ENCODE assay signal across 8 cellular contexts in the genomic region with DNA sequence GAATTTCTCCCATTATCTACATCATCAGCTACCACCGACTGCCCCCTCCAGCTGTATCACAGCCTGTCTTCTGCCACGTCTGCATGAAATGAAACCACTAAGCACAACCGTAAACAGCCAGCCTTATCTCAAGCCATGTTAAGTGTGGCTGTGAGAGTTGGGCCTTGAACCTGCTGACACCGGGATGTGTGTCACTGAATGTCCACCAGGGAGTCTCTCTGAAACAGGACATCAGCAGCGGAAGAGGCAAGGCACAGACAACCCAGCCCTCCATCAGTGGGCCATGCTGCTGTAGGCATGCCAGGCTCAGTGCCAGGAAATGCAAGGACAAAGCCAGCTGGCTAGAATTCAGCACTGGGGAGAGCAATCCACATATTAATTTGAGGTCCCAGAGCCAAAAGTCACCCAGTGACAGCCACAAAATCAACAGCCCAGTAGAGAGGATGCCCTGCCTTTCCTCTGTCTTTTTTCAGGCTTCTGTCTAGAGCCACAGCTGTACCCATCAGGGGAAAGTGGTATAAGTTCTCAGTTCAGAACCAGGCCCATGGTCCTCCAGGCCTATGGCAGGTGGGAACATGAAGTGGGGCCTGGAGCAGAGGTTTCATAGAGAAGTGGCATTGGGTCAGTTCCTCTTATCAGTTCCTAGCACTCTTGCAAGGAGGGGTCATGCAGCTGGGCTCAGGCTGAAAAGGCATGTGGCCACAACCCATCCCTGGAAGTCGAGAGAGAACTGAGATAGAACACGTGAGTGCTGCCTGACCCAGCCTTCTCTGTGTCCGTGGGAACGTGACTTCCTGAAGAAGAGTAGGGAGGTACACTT.
DNase-seq lines count a peak whose midpoint lies in the region; ATAC-seq and TF ChIP-seq lines count a peak whose summit lies in the region.

No MANE protein-coding gene starts in this region.

- TF ChIP-seq CTCF in SK-N-SH (IDR thresholded peaks at IDR 0.05): no peak

- no peaks in the 10 kb centered on the region for H3F3A ChIP-seq in SK-N-SH (replicated peaks; ENCODE audit: insufficient read depth)

- WGBS in SK-N-SH (ENCODE audit: low lambda C conversion rate): 42% methylated on average over 9 of the region's 9 CpGs
- WGBS in aorta, 2 donors: 7% methylated on average over 9 of the region's 9 CpGs

- no peaks in the 10 kb centered on the region for H3K79me2 ChIP-seq in SK-N-SH (ENCODE audit: insufficient read depth)

- intact Hi-C loops in left ventricle myocardium superior (cut with micrococcal nuclease) (no loop called here), aorta (cut with DNase I) (no loop called here)

- CTCF ChIA-PET in SK-N-SH (lab: Yijun Ruan, JAX): interaction anchor here (1.3 kb wide), 1 partner anchor 70 kb away, joined by 3 read pairs; no protein-coding TSS in a partner anchor

- H3K9me3 ChIP-seq in SK-N-SH (no peaks in the 10 kb centered on the region), aorta (ENCODE audit: control insufficient read depth, low read length) (no peaks in the 10 kb centered on the region)

- no peaks in the 10 kb centered on the region for H4K20me1 ChIP-seq in SK-N-SH (ENCODE audit: insufficient read depth)

- H3K4me1 ChIP-seq in SK-N-SH (ENCODE audit: control insufficient read depth in 1 of 2, insufficient read depth in 2 of 2, low read depth in 1 of 2, low read length in 1 of 2) (peaks cover 0 to 11% of the 10 kb centered on the region in 2 experiments; a peak in 1 of 4 replicates), aorta (ENCODE audit: control insufficient read depth in 1 of 2, insufficient read depth in 2 of 2, low read length in 2 of 2) (no peaks in the 10 kb centered on the region)

- H3K36me3 ChIP-seq in SK-N-SH (replicated peaks in 1 of 2; ENCODE audit: control insufficient read depth in 1 of 2, insufficient read depth in 2 of 2, low read length in 1 of 2) (no peaks in the 10 kb centered on the region), aorta (ENCODE audit: control insufficient read depth in 1 of 2, insufficient read depth in 2 of 2, low read length in 1 of 2) (no peaks in the 10 kb centered on the region)

- no peak for TF ChIP-seq EP300 in SK-N-SH (IDR thresholded peaks at IDR 0.05; ENCODE audit: borderline replicate concordance in 1 of 2, low read depth in 1 of 2, low read length in 1 of 2)

- no peak overlapping the region for H3K9ac ChIP-seq in SK-N-SH

- TF ChIP-seq RAD21 in SK-N-SH (IDR thresholded peaks at IDR 0.05; ENCODE audit: low read length): no peak; the same call in 1 of the 2 replicates

- H3K4me3 ChIP-seq in SK-N-SH (ENCODE audit: low read depth in 2 of 2, low read length in 1 of 2) (no peak overlapping the region), aorta (ENCODE audit: low read length in 2 of 2) (no peak overlapping the region)

- H2AFZ ChIP-seq in SK-N-SH (ENCODE audit: low read depth): no peak overlapping the region

- H3K27ac ChIP-seq in SK-N-SH (ENCODE audit: low read depth in 2 of 2, low read length in 1 of 2): peak overlapping the region in 1 of 2 experiments; percentile 62; a peak in 2 of 4 replicates
- H3K27ac ChIP-seq in aorta (ENCODE audit: low read depth in 1 of 2, low read length in 2 of 2): peak overlapping the region in 1 of 2 donors; percentile 59

- ATAC-seq in HG02798 (IDR thresholded peaks at IDR 0.05; ENCODE audit: poor library complexity, unreplicated experiment) (peak; percentile 80), left ventricle myocardium superior (peak; percentile 97), aorta (ENCODE audit: low FRiP score) (peak; percentile 84), HG03097 (IDR thresholded peaks at IDR 0.05; ENCODE audit: low FRiP score, unreplicated experiment) (no peak)

- H3K27me3 ChIP-seq in SK-N-SH (ENCODE audit: insufficient read depth): no peaks in the 10 kb centered on the region
- no peaks in the 10 kb centered on the region for H3K27me3 ChIP-seq in aorta (ENCODE audit: control insufficient read depth in 1 of 2, insufficient read depth in 2 of 2, low read length in 1 of 2)

- POLR2A ChIA-PET in SK-N-SH (lab: Yijun Ruan, JAX): no interaction called here

- DNase-seq in EH (ENCODE audit: low read depth) (peak; percentile 65), SK-N-SH (peak; percentile 29), left ventricle myocardium superior (peak; percentile 67), aorta (peak in 1 of 2 donors; percentile 82), NCI-H1092 treated with DMSO at 0.1 percent for 48 hours (lab: John Stamatoyannopoulos, UW) (no peak)
- no peak for DNase-seq in activated CD4-positive, alpha-beta T cell treated with anti-CD3 and anti-CD28 coated beads, Interleukin-2, amount 50 U/mL, for 48 hours

- no peaks in the 10 kb centered on the region for H3K9me2 ChIP-seq in SK-N-SH

- H3K4me2 ChIP-seq in SK-N-SH: no peak overlapping the region

TF ChIP-seq in SK-N-SH, 30 proteins besides CTCF, POLR2A, EP300 and RAD21:
- TF ChIP-seq FOXJ3 (CRISPR knock-in tag; IDR thresholded peaks at IDR 0.05) (no peak), MXI1 (IDR thresholded peaks at IDR 0.05; ENCODE audit: low read depth, low read length) (peak; percentile 27; the same call in 1 of the 2 replicates), REST (IDR thresholded peaks at IDR 0.05; ENCODE audit: low read depth, low read length) (peak; percentile 59; the same call in 1 of the 2 replicates), ELF1 (IDR thresholded peaks at IDR 0.05) (no peak), RXRA (IDR thresholded peaks at IDR 0.05; ENCODE audit: borderline replicate concordance, low read depth) (no peak), GATA2 (CRISPR knock-in tag; IDR thresholded peaks at IDR 0.05) (peak; percentile 69)
- TF ChIP-seq, protein P1, sequence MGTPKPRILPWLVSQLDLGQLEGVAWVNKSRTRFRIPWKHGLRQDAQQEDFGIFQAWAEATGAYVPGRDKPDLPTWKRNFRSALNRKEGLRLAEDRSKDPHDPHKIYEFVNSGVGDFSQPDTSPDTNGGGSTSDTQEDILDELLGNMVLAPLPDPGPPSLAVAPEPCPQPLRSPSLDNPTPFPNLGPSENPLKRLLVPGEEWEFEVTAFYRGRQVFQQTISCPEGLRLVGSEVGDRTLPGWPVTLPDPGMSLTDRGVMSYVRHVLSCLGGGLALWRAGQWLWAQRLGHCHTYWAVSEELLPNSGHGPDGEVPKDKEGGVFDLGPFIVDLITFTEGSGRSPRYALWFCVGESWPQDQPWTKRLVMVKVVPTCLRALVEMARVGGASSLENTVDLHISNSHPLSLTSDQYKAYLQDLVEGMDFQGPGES (IDR thresholded peaks at IDR 0.05; ENCODE audit: low read depth, low read length): no peak
- TF ChIP-seq, protein P2, sequence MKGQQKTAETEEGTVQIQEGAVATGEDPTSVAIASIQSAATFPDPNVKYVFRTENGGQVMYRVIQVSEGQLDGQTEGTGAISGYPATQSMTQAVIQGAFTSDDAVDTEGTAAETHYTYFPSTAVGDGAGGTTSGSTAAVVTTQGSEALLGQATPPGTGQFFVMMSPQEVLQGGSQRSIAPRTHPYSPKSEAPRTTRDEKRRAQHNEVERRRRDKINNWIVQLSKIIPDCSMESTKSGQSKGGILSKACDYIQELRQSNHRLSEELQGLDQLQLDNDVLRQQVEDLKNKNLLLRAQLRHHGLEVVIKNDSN (IDR thresholded peaks at IDR 0.05; ENCODE audit: borderline replicate concordance, low read depth): no peak

Comparison
In these comparisons a context has a peak if more than half of its experiments do, and no peak if none do; other contexts are left out.
1. DNase-seq: peak in EH (single experiment), SK-N-SH (single experiment) and left ventricle myocardium superior (single experiment); none in NCI-H1092 treated with DMSO at 0.1 percent for 48 hours (single experiment) and activated CD4-positive, alpha-beta T cell treated with anti-CD3 and anti-CD28 coated beads, Interleukin-2, amount 50 U/mL, for 48 hours (0 of 2).